8 cellular contexts compared by ENCODE assay signal in genomic region chr15:40103124-40103858, GRCh38. TPM values are rescaled to one million over a fixed set of nuclear protein-coding genes. Genes with fewer than 3 reads are reported as not detected.
DNase-seq lines count a peak whose midpoint lies in the region; ATAC-seq and TF ChIP-seq lines count a peak whose summit lies in the region.

No MANE protein-coding gene starts in this region.

- DNase-seq in COLO829 (ENCODE audit: low spot score) (peak; percentile 65), NCI-H1694 (lab: John Stamatoyannopoulos, UW) (peak; percentile 70), ascending aorta (ENCODE audit: low spot score in 2 of 2) (peak; percentile 66 to 89), right cardiac atrium (peak; percentile 76 to 94 (median 93))
- no peak for DNase-seq in activated CD4-positive, alpha-beta T cell treated with anti-CD3 and anti-CD28 coated beads, Interleukin-2, amount 10 ng/mL, durations not matched to agents 24 days and 14 days

- H3K36me3 ChIP-seq in ascending aorta (no peaks in the 10 kb centered on the region), rectal smooth muscle tissue (ENCODE audit: control insufficient read depth, insufficient read depth, low read length) (peaks cover 3% of the 10 kb centered on the region)

- WGBS in right cardiac atrium, result 31% methylated on average over 28 of the region's 28 CpGs

- no peaks in the 10 kb centered on the region for H3K27me3 Mint-ChIP-seq in activated CD4-positive, alpha-beta T cell treated with anti-CD3 and anti-CD28 coated beads, Interleukin-2, amount 10 ng/mL, durations not matched to agents 24 days and 14 days

- H3K36me3 Mint-ChIP-seq in activated CD4-positive, alpha-beta T cell treated with anti-CD3 and anti-CD28 coated beads, Interleukin-2, amount 10 ng/mL, durations not matched to agents 24 days and 14 days (ENCODE audit: low read depth), result peaks cover 23% of the 10 kb centered on the region

- no peak overlapping the region for H3K4me3 Mint-ChIP-seq in activated CD4-positive, alpha-beta T cell treated with anti-CD3 and anti-CD28 coated beads, Interleukin-2, amount 10 ng/mL, durations not matched to agents 24 days and 14 days

- H3K9me3 ChIP-seq in ascending aorta, result no peaks in the 10 kb centered on the region
- no peaks in the 10 kb centered on the region for H3K9me3 ChIP-seq in right cardiac atrium (ENCODE audit: control insufficient read depth, low read length)

- peak overlapping the region in 1 of 2 donors; percentile 27 for H3K4me3 ChIP-seq in ascending aorta
- H3K4me3 ChIP-seq in right cardiac atrium (ENCODE audit: low read length), result no peak overlapping the region
- peak overlapping the region; percentile 44 for H3K4me3 ChIP-seq in rectal smooth muscle tissue (ENCODE audit: low read length)

- ATAC-seq in right cardiac atrium (peak; percentile 59), GM18909 (IDR thresholded peaks at IDR 0.05; ENCODE audit: poor library complexity, unreplicated experiment) (no peak), HG03108 (IDR thresholded peaks at IDR 0.05; ENCODE audit: unreplicated experiment) (no peak)

- no peak overlapping the region for H3K27ac Mint-ChIP-seq in activated CD4-positive, alpha-beta T cell treated with anti-CD3 and anti-CD28 coated beads, Interleukin-2, amount 10 ng/mL, durations not matched to agents 24 days and 14 days

- H3K27ac ChIP-seq in ascending aorta (peak overlapping the region; percentile 92), right cardiac atrium (ENCODE audit: low read length) (peak overlapping the region; percentile 81), rectal smooth muscle tissue (ENCODE audit: low read depth, low read length) (peak overlapping the region; percentile 88)

- peaks cover 42 to 86% of the 10 kb centered on the region in 2 donors for H3K4me1 ChIP-seq in ascending aorta
- peaks cover 53% of the 10 kb centered on the region for H3K4me1 ChIP-seq in right cardiac atrium (ENCODE audit: control insufficient read depth, insufficient read depth, low read length)
- H3K4me1 ChIP-seq in rectal smooth muscle tissue (ENCODE audit: control insufficient read depth, insufficient read depth, low read length), result peaks cover 83% of the 10 kb centered on the region

- H3K9me3 Mint-ChIP-seq in activated CD4-positive, alpha-beta T cell treated with anti-CD3 and anti-CD28 coated beads, Interleukin-2, amount 10 ng/mL, durations not matched to agents 24 days and 14 days, result no peaks in the 10 kb centered on the region

- no peaks in the 10 kb centered on the region for H3K27me3 ChIP-seq in ascending aorta
- H3K27me3 ChIP-seq in right cardiac atrium (ENCODE audit: control insufficient read depth, insufficient read depth), result no peaks in the 10 kb centered on the region
- no peaks in the 10 kb centered on the region for H3K27me3 ChIP-seq in rectal smooth muscle tissue (ENCODE audit: control insufficient read depth, insufficient read depth, low read length)

- H3K9ac ChIP-seq in rectal smooth muscle tissue (ENCODE audit: low read length), result peak overlapping the region; percentile 22

- intact Hi-C loops in ascending aorta (cut with DNase I), result loop anchor here (1.0 to 10.0 kb wide), 6 partner anchors 34 to 342 kb away; partner anchors contain the start of genes BAHD1, INAFM2, IVD and SRP14
- intact Hi-C loops in right cardiac atrium (cut with DNase I), result loop anchor here in 2 of 4 donors (5.0 to 10.0 kb wide), 2 partner anchors 56 to 58 kb away; no protein-coding TSS in a partner anchor
- intact Hi-C loops in activated CD4-positive, alpha-beta T cell treated with anti-CD3 and anti-CD28 coated beads, Interleukin-2, amount 10 ng/mL, durations not matched to agents 24 days and 14 days (cut with micrococcal nuclease), result no loop called here

- H3K4me1 Mint-ChIP-seq in activated CD4-positive, alpha-beta T cell treated with anti-CD3 and anti-CD28 coated beads, Interleukin-2, amount 10 ng/mL, durations not matched to agents 24 days and 14 days, result peaks cover 84% of the 10 kb centered on the region

- no peak for TF ChIP-seq CTCF in ascending aorta (IDR thresholded peaks at IDR 0.05)

RNA-seq across cellular contexts. Expression of gene BMF, which starts 5.4 kb away (rescaled TPM):
- total RNA-seq in ascending aorta (2.2 TPM), right cardiac atrium (1 to 10 TPM; 3.0 to 9.9 (median 8.5) TPM)
- 2.9 TPM for polyA plus RNA-seq in right cardiac atrium
- total RNA-seq in activated CD4-positive, alpha-beta T cell treated with anti-CD3 and anti-CD28 coated beads, Interleukin-2, amount 10 ng/mL, durations not matched to agents 24 days and 14 days, result 8.4 and 9.1 TPM in 2 replicates

RNA-seq across cellular contexts. Expression of gene BUB1B, which starts 57.6 kb away (rescaled TPM):
- not detected for total RNA-seq in ascending aorta
- 1 to 10 TPM in 3 of 4 donors, not detected in 1; 1.4 to 1.8 (median 1.7) TPM for total RNA-seq in right cardiac atrium
- polyA plus RNA-seq in right cardiac atrium, result 0.18 TPM
- 69.3 and 73.1 TPM in 2 replicates for total RNA-seq in activated CD4-positive, alpha-beta T cell treated with anti-CD3 and anti-CD28 coated beads, Interleukin-2, amount 10 ng/mL, durations not matched to agents 24 days and 14 days

Comparison
In these comparisons a context has a peak if more than half of its experiments do, and no peak if none do; other contexts are left out.
1. ATAC-seq: peak in right cardiac atrium (2 of 2); none in GM18909 (single experiment) and HG03108 (single experiment).
2. RNA of gene BUB1B, which starts 57.6 kb away (total RNA-seq): 69.3 to 73.1 TPM in activated CD4-positive, alpha-beta T cell treated with anti-CD3 and anti-CD28 coated beads, Interleukin-2, amount 10 ng/mL, durations not matched to agents 24 days and 14 days; 1.4 to 1.8 TPM in right cardiac atrium and not detected in ascending aorta (single experiment); every median in the first group is over 10 times any median in the second.
3. Peak in every context shown above with its lines, with median percentiles within 50 percentile points of each other: H3K27ac ChIP-seq.